8 cellular contexts compared by ENCODE assay signal in genomic region chr12:104462931-104463339, GRCh38. TPM values are rescaled to one million over a fixed set of nuclear protein-coding genes. Genes with fewer than 3 reads are reported as not detected.
A peak's percentile ranks its signal among the peaks of the same experiment; 100 is the strongest.
DNase-seq lines count a peak whose midpoint lies in the region; ATAC-seq and TF ChIP-seq lines count a peak whose summit lies in the region.

No MANE protein-coding gene starts in this region.

- DNase-seq in GM12865 (ENCODE audit: low read depth) (peak; percentile 90), NOMO-1 treated with DMSO at 0.1 percent for 48 hours (lab: John Stamatoyannopoulos, UW; ENCODE audit: unreplicated experiment) (peak; percentile 89), dermis blood vessel endothelial cell (peak; percentile 41), hippocampal formation (lab: John Stamatoyannopoulos, UW) (no peak), NCI-H2171 treated with DMSO at 0.1 percent for 48 hours (lab: John Stamatoyannopoulos, UW) (no peak), WERI-Rb-1 (no peak), UCSD-AML1 (lab: John Stamatoyannopoulos, UW; ENCODE audit: unreplicated experiment) (no peak)

- TF ChIP-seq CTCF in GM12865 (IDR thresholded peaks at IDR 0.05; ENCODE audit: insufficient read depth, low read depth, low read length, missing control alignments) (no peak), WERI-Rb-1 (IDR thresholded peaks at IDR 0.05; ENCODE audit: low read depth, low read length) (no peak)

- H3K4me3 ChIP-seq in GM12865 (ENCODE audit: low read depth, low read length) (peak overlapping the region; percentile 34), WERI-Rb-1 (ENCODE audit: low read depth, low read length) (no peak overlapping the region)

- H3K27ac ChIP-seq in WERI-Rb-1: no peak overlapping the region

- ATAC-seq in GM21576 (IDR thresholded peaks at IDR 0.05; ENCODE audit: unreplicated experiment): peak; percentile 42

- no peaks in the 10 kb centered on the region for H3K9me3 ChIP-seq in WERI-Rb-1 (ENCODE audit: severe bottlenecking)

- H3K27me3 ChIP-seq in WERI-Rb-1 (ENCODE audit: insufficient read depth, low read depth, severe bottlenecking): peaks cover 4% of the 10 kb centered on the region

- H3K36me3 ChIP-seq in WERI-Rb-1: no peaks in the 10 kb centered on the region

RNA-seq across cellular contexts. Expression of gene CHST11, which starts 6.2 kb away (rescaled TPM):
- total RNA-seq in dermis blood vessel endothelial cell: 7.6 and 10.0 TPM in 2 replicates

Comparison
In these comparisons a context has a peak if more than half of its experiments do, and no peak if none do; other contexts are left out.
1. DNase-seq: peak in GM12865 (single experiment), NOMO-1 treated with DMSO at 0.1 percent for 48 hours (single experiment) and dermis blood vessel endothelial cell (single experiment); none in hippocampal formation (0 of 2), NCI-H2171 treated with DMSO at 0.1 percent for 48 hours (single experiment), WERI-Rb-1 (single experiment) and UCSD-AML1 (single experiment).